ENCODE assay signal across 10 cellular contexts in genomic region chr2:216698895-216699294, GRCh38. TPM values are rescaled to one million over a fixed set of nuclear protein-coding genes. Genes with fewer than 3 reads are reported as not detected.
DNase-seq lines count a peak whose midpoint lies in the region; ATAC-seq and TF ChIP-seq lines count a peak whose summit lies in the region.
"Had no signal": no experiment of that assay in that cellular context is flagged by ENCODE, and none has a peak within 500 bp of the region (broad histone marks: within the 10 kb centered on the region; RNA-seq: fewer than 3 reads in every experiment).

No MANE protein-coding gene starts in this region.

- H3K4me1 Mint-ChIP-seq in activated CD4-positive, alpha-beta T cell treated with anti-CD3 and anti-CD28 coated beads, Interleukin-2, amount 10 ng/mL, durations not matched to agents 7 days and 5 days, result peaks cover 7% of the 10 kb centered on the region
- peaks cover 15% of the 10 kb centered on the region for H3K4me1 Mint-ChIP-seq in MCF 10A (ENCODE audit: insufficient read depth, unreplicated experiment)

- POLR2A ChIA-PET in activated CD4-positive, alpha-beta T cell treated with anti-CD3 and anti-CD28 coated beads, Interleukin-2, amount 10 ng/mL, durations not matched to agents 7 days and 5 days (lab: Charles Lee), result no interaction called here
- POLR2A ChIA-PET in MCF 10A (lab: Yijun Ruan, JAX), result interaction anchor here (0.6 to 1.2 kb wide), 3 partner anchors 473 to 1014 kb away, joined by 3 to 6 read pairs (median 4); no protein-coding TSS in a partner anchor

- CTCF ChIA-PET in activated CD4-positive, alpha-beta T cell treated with anti-CD3 and anti-CD28 coated beads, Interleukin-2, amount 10 ng/mL, durations not matched to agents 7 days and 5 days (lab: Charles Lee), result no interaction called here
- CTCF ChIA-PET in MCF 10A (lab: Yijun Ruan, JAX), result interaction anchor here (0.6 to 6.4 kb wide), 47 partner anchors 9 to 1025 kb away, joined by 3 to 62 read pairs (median 4); no protein-coding TSS in a partner anchor

- peak overlapping the region in 1 of 4 donors; percentile 91 for H3K27ac ChIP-seq in tibial nerve

- no peak overlapping the region for H3K27ac Mint-ChIP-seq in activated CD4-positive, alpha-beta T cell treated with anti-CD3 and anti-CD28 coated beads, Interleukin-2, amount 10 ng/mL, durations not matched to agents 7 days and 5 days
- H3K27ac Mint-ChIP-seq in MCF 10A (ENCODE audit: low read depth, unreplicated experiment), result no peak overlapping the region
- H3K27ac Mint-ChIP-seq: CD4-positive, CD25-positive, alpha-beta regulatory T cell had no signal

- TF ChIP-seq CTCF in MCF 10A (IDR thresholded peaks at IDR 0.05; ENCODE audit: unreplicated experiment) (peak; percentile 53), tibial nerve (IDR thresholded peaks at IDR 0.05) (peak; percentile 45 to 82 (median 64))

- H3K4me3 Mint-ChIP-seq in activated CD4-positive, alpha-beta T cell treated with anti-CD3 and anti-CD28 coated beads, Interleukin-2, amount 10 ng/mL, durations not matched to agents 7 days and 5 days, result no peak overlapping the region
- no peak overlapping the region for H3K4me3 Mint-ChIP-seq in MCF 10A (ENCODE audit: unreplicated experiment)
- H3K4me3 Mint-ChIP-seq: activated T-cell treated with anti-CD3 and anti-CD28 coated beads, Interleukin-2, amount 50 U/mL, for 4 hours; CD4-positive, CD25-positive, alpha-beta regulatory T cell had no signal

- no peak overlapping the region for H3K4me3 ChIP-seq in tibial nerve

- intact Hi-C loops in MCF 10A (cut with micrococcal nuclease) (loop anchor here (1.0 to 5.0 kb wide), 5 partner anchors 78 to 811 kb away; no protein-coding TSS in a partner anchor), left colon (cut with DNase I, micrococcal nuclease) (loop anchor here in 1 of 2 donors (10.0 kb wide), 1 partner anchor 466 kb away; no protein-coding TSS in a partner anchor)

- peaks cover 0 to 8% of the 10 kb centered on the region in 2 donors for H3K27me3 ChIP-seq in tibial nerve

- peaks cover 42% of the 10 kb centered on the region for H3K27me3 Mint-ChIP-seq in activated CD4-positive, alpha-beta T cell treated with anti-CD3 and anti-CD28 coated beads, Interleukin-2, amount 10 ng/mL, durations not matched to agents 7 days and 5 days
- no peaks in the 10 kb centered on the region for H3K27me3 Mint-ChIP-seq in MCF 10A (ENCODE audit: insufficient read depth, unreplicated experiment)

- BruUV-seq in MCF 10A (replicated peaks; lab: Mats Ljungman, UMichigan), result no TSS peak

- peak; percentile 37 for DNase-seq in activated CD4-positive, alpha-beta T cell treated with anti-CD3 and anti-CD28 coated beads, Interleukin-2, amount 10 ng/mL, durations not matched to agents 7 days and 5 days
- DNase-seq in activated CD4-positive, alpha-beta T cell treated with anti-CD3 and anti-CD28 coated beads for 4 hours, result no peak
- DNase-seq in HT-29 (ENCODE audit: low spot score) (peak; percentile 44), NCI-H82 (lab: John Stamatoyannopoulos, UW) (peak; percentile 89), MCF 10A (ENCODE audit: unreplicated experiment) (peak; percentile 68), left colon (no peak), tibial nerve (ENCODE audit: low spot score in 2 of 2) (peak in 1 of 2 donors; percentile 55)
- DNase-seq in activated T-cell treated with anti-CD3 and anti-CD28 coated beads, Interleukin-2, amount 50 U/mL, for 48 hours, result no peak
- DNase-seq: activated T-cell treated with anti-CD3 and anti-CD28 coated beads, Interleukin-2, amount 50 U/mL, for 4 hours had no signal

- 11 to 12% methylated on average over 5 of the region's 5 CpGs for WGBS in tibial nerve, 2 donors

- ATAC-seq in left colon, result peak; percentile 72

- peaks cover 0 to 63% (median 16%) of the 10 kb centered on the region in 4 donors for H3K4me1 ChIP-seq in tibial nerve

- H3K9me3 ChIP-seq in tibial nerve, result no peaks in the 10 kb centered on the region

- no peak for TF ChIP-seq POLR2A in tibial nerve (IDR thresholded peaks at IDR 0.05)

- H3K36me3 Mint-ChIP-seq in activated CD4-positive, alpha-beta T cell treated with anti-CD3 and anti-CD28 coated beads, Interleukin-2, amount 10 ng/mL, durations not matched to agents 7 days and 5 days (ENCODE audit: low read depth), result no peaks in the 10 kb centered on the region
- no peaks in the 10 kb centered on the region for H3K36me3 Mint-ChIP-seq in MCF 10A (ENCODE audit: insufficient read depth, unreplicated experiment)
- H3K36me3 Mint-ChIP-seq: CD4-positive, CD25-positive, alpha-beta regulatory T cell had no signal

- H3K9me3 Mint-ChIP-seq in activated CD4-positive, alpha-beta T cell treated with anti-CD3 and anti-CD28 coated beads, Interleukin-2, amount 10 ng/mL, durations not matched to agents 7 days and 5 days, result no peaks in the 10 kb centered on the region
- no peaks in the 10 kb centered on the region for H3K9me3 Mint-ChIP-seq in MCF 10A (ENCODE audit: unreplicated experiment)
- H3K9me3 Mint-ChIP-seq: activated T-cell treated with anti-CD3 and anti-CD28 coated beads, Interleukin-2, amount 50 U/mL, for 4 hours had no signal

- TF ChIP-seq EP300 in tibial nerve (IDR thresholded peaks at IDR 0.05), result peak in 1 of 2 donors; percentile 43

- no peaks in the 10 kb centered on the region for H3K36me3 ChIP-seq in tibial nerve

RNA-seq across cellular contexts. Expression of gene IGFBP5, which starts 3.5 kb away (rescaled TPM):
- not detected for total RNA-seq in activated CD4-positive, alpha-beta T cell treated with anti-CD3 and anti-CD28 coated beads, Interleukin-2, amount 10 ng/mL, durations not matched to agents 7 days and 5 days
- total RNA-seq in HT-29 (2014; rRNA removed; shearing (Covaris generic)), result not detected in 2 replicates
- not detected in 2 replicates for total RNA-seq in MCF 10A (2022)
- total RNA-seq in left colon, result 100 to 1,000 TPM in 1 of 2 donors, 10 to 100 TPM in 1; 40.0 to 135 TPM
- 1,000 to 10,000 TPM in 2 of 4 donors, 100 to 1,000 TPM in 2; 178 to 1,859 (median 1,369) TPM for total RNA-seq in tibial nerve

Comparison
In these comparisons a context has a peak if more than half of its experiments do, and no peak if none do; other contexts are left out.
1. DNase-seq: peak in activated CD4-positive, alpha-beta T cell treated with anti-CD3 and anti-CD28 coated beads, Interleukin-2, amount 10 ng/mL, durations not matched to agents 7 days and 5 days (single experiment), HT-29 (single experiment), NCI-H82 (single experiment) and MCF 10A (single experiment); none in activated CD4-positive, alpha-beta T cell treated with anti-CD3 and anti-CD28 coated beads for 4 hours (0 of 2), left colon (0 of 2) and activated T-cell treated with anti-CD3 and anti-CD28 coated beads, Interleukin-2, amount 50 U/mL, for 48 hours (0 of 2).
2. RNA of gene IGFBP5, which starts 3.5 kb away (total RNA-seq): 178 to 1,859 TPM in tibial nerve and 40.0 to 135 TPM in left colon; not detected in MCF 10A, not detected in activated CD4-positive, alpha-beta T cell treated with anti-CD3 and anti-CD28 coated beads, Interleukin-2, amount 10 ng/mL, durations not matched to agents 7 days and 5 days and not detected in HT-29; every median in the first group is over 10 times any median in the second.